8 cellular contexts compared by ENCODE assay signal in genomic region chr2:178414266-178415247, GRCh38.
DNase-seq lines count a peak whose midpoint lies in the region; ATAC-seq, FAIRE-seq and TF ChIP-seq lines count a peak whose summit lies in the region.

No MANE protein-coding gene starts in this region.

- peak; percentile 90 for TF ChIP-seq CTCF in WI38 (IDR thresholded peaks at IDR 0.05; ENCODE audit: low read depth, low read length)

- peaks cover 32% of the 10 kb centered on the region for H3K4me1 Mint-ChIP-seq in central memory CD8-positive, alpha-beta T cell

- no peaks in the 10 kb centered on the region for H3K27me3 Mint-ChIP-seq in central memory CD8-positive, alpha-beta T cell

- peaks cover 7% of the 10 kb centered on the region for H3K36me3 Mint-ChIP-seq in central memory CD8-positive, alpha-beta T cell (ENCODE audit: insufficient read depth)

- peak overlapping the region; percentile 54 for H3K4me3 ChIP-seq in WI38 (ENCODE audit: low read depth, low read length)

- DNase-seq in AG08395 (ENCODE audit: low spot score), result peak; percentile 92
- peak; percentile 87 for DNase-seq in NCI-H2171 (lab: John Stamatoyannopoulos, UW)
- peak; percentile 60 to 63 for DNase-seq in central memory CD8-positive, alpha-beta T cell (ENCODE audit: low spot score in 2 of 2)
- peak; percentile 66 for DNase-seq in stimulated activated CD4-positive, alpha-beta T cell treated with anti-CD3 and anti-CD28 coated beads, Interleukin-12 subunit alpha, Interleukin-12 subunit beta, amount 100 ng/mL, for 4 hours

- H3K27ac Mint-ChIP-seq in central memory CD8-positive, alpha-beta T cell (ENCODE audit: low read depth), result peak overlapping the region; percentile 98

- no peaks in the 10 kb centered on the region for H3K9me3 Mint-ChIP-seq in central memory CD8-positive, alpha-beta T cell

- FAIRE-seq in islet of Langerhans (lab: Jason Lieb, UNC), result peak; percentile 88

- ATAC-seq in GM18867 (IDR thresholded peaks at IDR 0.05; ENCODE audit: unreplicated experiment), result peak; percentile 79
- peak; percentile 81 for ATAC-seq in HG03103 (IDR thresholded peaks at IDR 0.05; ENCODE audit: low read depth, unreplicated experiment)
- peak; percentile 55 for ATAC-seq in central memory CD8-positive, alpha-beta T cell (replicated peaks; ENCODE audit: extremely low read depth, poor library complexity, severe bottlenecking)

- H3K4me3 Mint-ChIP-seq in central memory CD8-positive, alpha-beta T cell, result peak overlapping the region; percentile 93

Comparison
In these comparisons a context has a peak if more than half of its experiments do, and no peak if none do; other contexts are left out.
1. Peak in every context shown above with its lines: DNase-seq, ATAC-seq and H3K4me3 ChIP-seq.